In the genomic region with DNA sequence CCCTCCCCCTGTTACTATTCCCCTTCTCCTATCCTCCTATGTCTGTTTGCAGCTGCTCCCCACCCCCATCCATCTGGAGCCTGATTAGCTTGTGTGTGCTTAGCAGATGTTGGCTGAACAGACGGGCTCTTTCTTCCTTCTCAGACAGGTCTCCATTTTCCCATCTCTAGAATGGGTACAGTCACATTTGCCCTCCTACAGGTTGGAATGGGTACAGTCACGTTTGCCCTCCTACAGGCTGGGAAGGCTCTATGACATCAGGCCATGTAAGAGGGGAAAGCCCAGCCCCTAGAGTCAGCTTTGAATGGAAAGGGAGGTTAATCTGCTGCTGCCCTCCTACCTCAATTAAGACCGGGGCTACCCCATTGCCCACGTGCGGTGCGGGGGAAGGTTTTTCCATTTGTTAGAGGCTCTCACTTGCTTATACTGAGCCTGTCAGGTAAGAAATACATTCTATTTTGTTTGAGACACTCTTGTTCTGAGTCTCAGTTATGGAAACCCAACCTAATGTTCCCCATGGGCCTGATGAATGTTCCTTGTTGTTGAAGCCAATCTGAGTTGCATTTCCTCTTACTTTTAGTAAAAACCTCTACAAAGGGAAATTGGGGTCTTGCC, we compare ENCODE assay signal across 14 cellular contexts. TPM values are rescaled to one million over a fixed set of nuclear protein-coding genes. Genes with fewer than 3 reads are reported as not detected.
A peak's percentile ranks its signal among the peaks of the same experiment; 100 is the strongest.
DNase-seq lines count a peak whose midpoint lies in the region; TF ChIP-seq lines count a peak whose summit lies in the region.
"Had no signal": no experiment of that assay in that cellular context is flagged by ENCODE, and none has a peak within 500 bp of the region (broad histone marks: within the 10 kb centered on the region; RNA-seq: fewer than 3 reads in every experiment).

No MANE protein-coding gene starts in this region.

- no peak overlapping the region for H4K5ac ChIP-seq in mesendoderm (ENCODE audit: low read length)

- H3K4me1 ChIP-seq in OCI-LY1 (ENCODE audit: insufficient read depth, low read length, severe bottlenecking), result peaks cover 30% of the 10 kb centered on the region
- H3K4me1 ChIP-seq in mesendoderm (ENCODE audit: control insufficient read depth, low read depth, low read length), result no peaks in the 10 kb centered on the region

- no peak overlapping the region for H3K56ac ChIP-seq in mesendoderm (ENCODE audit: low read length)

- H3K4me3 ChIP-seq in OCI-LY1 (ENCODE audit: low read depth, low read length, poor library complexity, severe bottlenecking), result no peak overlapping the region
- H3K4me3 ChIP-seq in mesendoderm (ENCODE audit: low read length), result no peak overlapping the region

- peak; percentile 91 for DNase-seq in activated CD4-positive, alpha-beta memory T cell treated with anti-CD3 and anti-CD28 coated beads for 36 hours
- DNase-seq in activated CD4-positive, alpha-beta memory T cell treated with anti-CD3 and anti-CD28 coated beads, Interleukin-2, amount 10 ng/mL, durations not matched to agents 7 days and 5 days, result no peak
- DNase-seq in activated T-helper 9 cell treated with anti-CD3 and anti-CD28 coated beads, Interleukin-2, amount 50 U/mL, for 16 hours (ENCODE audit: low read depth), result peak; percentile 50
- peak; percentile 31 to 73 for DNase-seq in stimulated activated CD4-positive, alpha-beta T cell treated with anti-CD3 and anti-CD28 coated beads, Interleukin-4, amount 100 ng/mL, for 48 hours (ENCODE audit: low read depth in 2 of 2)
- no peak for DNase-seq in mesendoderm
- no peak for DNase-seq in effector CD4-positive, alpha-beta T cell
- no peak for DNase-seq in COR-L47 (lab: John Stamatoyannopoulos, UW)
- DNase-seq: ACHN, DMS53 had no signal

- H2BK5ac ChIP-seq in mesendoderm (ENCODE audit: low read length), result no peak overlapping the region

- peak overlapping the region; percentile 44 for H3K27ac Mint-ChIP-seq in activated CD4-positive, alpha-beta memory T cell treated with anti-CD3 and anti-CD28 coated beads for 36 hours
- H3K27ac Mint-ChIP-seq in activated CD4-positive, alpha-beta memory T cell treated with anti-CD3 and anti-CD28 coated beads, Interleukin-2, amount 10 ng/mL, durations not matched to agents 7 days and 5 days, result no peak overlapping the region
- H3K27ac Mint-ChIP-seq: nephron; T-helper 1 cell treated with Interleukin-12 subunit alpha and Interleukin-12 subunit beta and Interleukin-4 antibody, amounts not matched to agents 30 μg/mL and 1 μg/mL, for 36 hours had no signal

- peak; percentile 30; the same call in 1 of the 2 replicates for TF ChIP-seq CTCF in OCI-LY1 (IDR thresholded peaks at IDR 0.05; ENCODE audit: low read length)

- peaks cover 36% of the 10 kb centered on the region for H3K4me1 Mint-ChIP-seq in activated CD4-positive, alpha-beta memory T cell treated with anti-CD3 and anti-CD28 coated beads for 36 hours (ENCODE audit: low read depth)
- H3K4me1 Mint-ChIP-seq in activated CD4-positive, alpha-beta memory T cell treated with anti-CD3 and anti-CD28 coated beads, Interleukin-2, amount 10 ng/mL, durations not matched to agents 7 days and 5 days, result peaks cover 8% of the 10 kb centered on the region
- H3K4me1 Mint-ChIP-seq: nephron had no signal

- intact Hi-C loops in activated CD4-positive, alpha-beta memory T cell treated with anti-CD3 and anti-CD28 coated beads for 36 hours (cut with micrococcal nuclease), result no loop called here

- no peaks in the 10 kb centered on the region for H3K27me3 ChIP-seq in OCI-LY1 (ENCODE audit: insufficient read depth, low read length)
- H3K27me3 ChIP-seq in mesendoderm (ENCODE audit: insufficient read depth, low read length, poor library complexity), result no peaks in the 10 kb centered on the region

- H3K9me2 ChIP-seq in OCI-LY1 (ENCODE audit: low read depth, low read length), result no peaks in the 10 kb centered on the region

- no peak overlapping the region for H2BK120ac ChIP-seq in mesendoderm (ENCODE audit: low read depth, low read length)

- H3K27ac ChIP-seq in OCI-LY1 (ENCODE audit: low read depth, low read length, poor library complexity, severe bottlenecking), result peak overlapping the region; percentile 85
- no peak overlapping the region for H3K27ac ChIP-seq in mesendoderm (ENCODE audit: low read depth, low read length)

- CTCF ChIA-PET in activated CD4-positive, alpha-beta memory T cell treated with anti-CD3 and anti-CD28 coated beads for 36 hours (lab: Charles Lee), result interaction anchor here (0.8 to 11.8 kb wide), 4 partner anchors 9 to 108 kb away, joined by 3 to 565 read pairs (median 4); a partner anchor contains a TSS
- CTCF ChIA-PET in activated CD4-positive, alpha-beta memory T cell treated with anti-CD3 and anti-CD28 coated beads, Interleukin-2, amount 10 ng/mL, durations not matched to agents 7 days and 5 days (lab: Charles Lee), result interaction anchor here (1.4 kb wide), 1 partner anchor 8 kb away, joined by 7 read pairs; a partner anchor contains a TSS

- no peak overlapping the region for H4K8ac ChIP-seq in mesendoderm (ENCODE audit: low read depth, low read length)

- no peaks in the 10 kb centered on the region for H3K36me3 Mint-ChIP-seq in activated CD4-positive, alpha-beta memory T cell treated with anti-CD3 and anti-CD28 coated beads for 36 hours
- no peaks in the 10 kb centered on the region for H3K36me3 Mint-ChIP-seq in activated CD4-positive, alpha-beta memory T cell treated with anti-CD3 and anti-CD28 coated beads, Interleukin-2, amount 10 ng/mL, durations not matched to agents 7 days and 5 days (ENCODE audit: low read depth)

- H3K36me3 ChIP-seq in OCI-LY1 (ENCODE audit: insufficient read depth, low read length) (no peaks in the 10 kb centered on the region; the same call in 1 of the 2 replicates), mesendoderm (ENCODE audit: control insufficient read depth, insufficient read depth, low read length) (no peaks in the 10 kb centered on the region)

- no peaks in the 10 kb centered on the region for H3K27me3 Mint-ChIP-seq in activated CD4-positive, alpha-beta memory T cell treated with anti-CD3 and anti-CD28 coated beads for 36 hours
- H3K27me3 Mint-ChIP-seq in activated CD4-positive, alpha-beta memory T cell treated with anti-CD3 and anti-CD28 coated beads, Interleukin-2, amount 10 ng/mL, durations not matched to agents 7 days and 5 days, result no peaks in the 10 kb centered on the region

- H2AFZ ChIP-seq in OCI-LY1 (ENCODE audit: low read length), result no peak overlapping the region; the same call in 1 of the 2 replicates

- H3K79me2 ChIP-seq in OCI-LY1 (ENCODE audit: insufficient read depth, low read length) (peaks cover 8% of the 10 kb centered on the region; the same call in 1 of the 2 replicates), mesendoderm (ENCODE audit: control insufficient read depth, insufficient read depth, low read length) (no peaks in the 10 kb centered on the region)

- H3K23ac ChIP-seq in mesendoderm (ENCODE audit: low read length), result no peak overlapping the region

- no peaks in the 10 kb centered on the region for H3F3A ChIP-seq in OCI-LY1 (ENCODE audit: insufficient read depth, low read length)

- H2BK15ac ChIP-seq in mesendoderm (replicated peaks; ENCODE audit: low read depth), result no peak overlapping the region

- H3K9me3 ChIP-seq in OCI-LY1 (ENCODE audit: low read length), result no peaks in the 10 kb centered on the region

- H3K79me1 ChIP-seq in mesendoderm (ENCODE audit: low read length), result no peaks in the 10 kb centered on the region

- WGBS in mesendoderm (ENCODE audit: extremely low coverage, insufficient coverage, low lambda C conversion rate), result no CpG with 5 or more reads among the region's 6 CpGs

- H3K9ac ChIP-seq in OCI-LY1 (ENCODE audit: low read length) (no peak overlapping the region), mesendoderm (ENCODE audit: low read length) (no peak overlapping the region)

- H3K4ac ChIP-seq in mesendoderm (ENCODE audit: low read depth, low read length), result no peak overlapping the region

- H3K4me3 Mint-ChIP-seq in activated CD4-positive, alpha-beta memory T cell treated with anti-CD3 and anti-CD28 coated beads for 36 hours, result no peak overlapping the region
- no peak overlapping the region for H3K4me3 Mint-ChIP-seq in activated CD4-positive, alpha-beta memory T cell treated with anti-CD3 and anti-CD28 coated beads, Interleukin-2, amount 10 ng/mL, durations not matched to agents 7 days and 5 days
- H3K4me3 Mint-ChIP-seq: nephron; T-helper 1 cell treated with Interleukin-12 subunit alpha and Interleukin-12 subunit beta and Interleukin-4 antibody, amounts not matched to agents 30 μg/mL and 1 μg/mL, for 36 hours had no signal

- no peak overlapping the region for H3K4me2 ChIP-seq in OCI-LY1 (ENCODE audit: low read length)
- no peak overlapping the region for H3K4me2 ChIP-seq in mesendoderm (ENCODE audit: low read length)

- H2AK5ac ChIP-seq in mesendoderm (ENCODE audit: low read length), result no peak overlapping the region

- H4K20me1 ChIP-seq in OCI-LY1 (ENCODE audit: insufficient read depth, low read length), result no peaks in the 10 kb centered on the region

- no peak overlapping the region for H3K18ac ChIP-seq in mesendoderm (ENCODE audit: low read length)

- POLR2A ChIA-PET in activated CD4-positive, alpha-beta memory T cell treated with anti-CD3 and anti-CD28 coated beads for 36 hours (lab: Charles Lee), result interaction anchor here (0.5 kb wide), 1 partner anchor 11 kb away, joined by 4 read pairs; no protein-coding TSS in a partner anchor
- POLR2A ChIA-PET in activated CD4-positive, alpha-beta memory T cell treated with anti-CD3 and anti-CD28 coated beads, Interleukin-2, amount 10 ng/mL, durations not matched to agents 7 days and 5 days (lab: Charles Lee), result no interaction called here

- no peaks in the 10 kb centered on the region for H3K9me3 Mint-ChIP-seq in activated CD4-positive, alpha-beta memory T cell treated with anti-CD3 and anti-CD28 coated beads for 36 hours
- no peaks in the 10 kb centered on the region for H3K9me3 Mint-ChIP-seq in activated CD4-positive, alpha-beta memory T cell treated with anti-CD3 and anti-CD28 coated beads, Interleukin-2, amount 10 ng/mL, durations not matched to agents 7 days and 5 days
- H3K9me3 Mint-ChIP-seq: nephron; T-helper 1 cell treated with Interleukin-12 subunit alpha and Interleukin-12 subunit beta and Interleukin-4 antibody, amounts not matched to agents 30 μg/mL and 1 μg/mL, for 36 hours had no signal

RNA-seq across cellular contexts. Expression of a gene that starts 2.2 kb away (rescaled TPM):
- total RNA-seq in activated CD4-positive, alpha-beta memory T cell treated with anti-CD3 and anti-CD28 coated beads for 36 hours, result under 1 TPM; 0.33 to 0.85 TPM
- not detected for total RNA-seq in activated CD4-positive, alpha-beta memory T cell treated with anti-CD3 and anti-CD28 coated beads, Interleukin-2, amount 10 ng/mL, durations not matched to agents 7 days and 5 days
- polyA plus RNA-seq in mesendoderm (2013, experiment 1 of 2), result 0.03 TPM
- not detected for polyA plus RNA-seq in mesendoderm (2013, experiment 2 of 2)
- total RNA-seq: left lobe of liver, LHCN-M2 had no signal

RNA-seq across cellular contexts. Expression of a gene that starts 8.9 kb away (rescaled TPM):
- total RNA-seq in activated CD4-positive, alpha-beta memory T cell treated with anti-CD3 and anti-CD28 coated beads for 36 hours, result 100 to 1,000 TPM; 118 to 130 TPM
- 10 to 100 TPM; 91.6 to 93.0 TPM for total RNA-seq in activated CD4-positive, alpha-beta memory T cell treated with anti-CD3 and anti-CD28 coated beads, Interleukin-2, amount 10 ng/mL, durations not matched to agents 7 days and 5 days
- polyA plus RNA-seq in mesendoderm (2013, experiment 1 of 2), result 158 TPM
- polyA plus RNA-seq in mesendoderm (2013, experiment 2 of 2), result 164 TPM

RNA-seq across cellular contexts. Expression of a gene that starts 51.3 kb away (rescaled TPM):
- 100 to 1,000 TPM; 120 TPM for total RNA-seq in activated CD4-positive, alpha-beta memory T cell treated with anti-CD3 and anti-CD28 coated beads for 36 hours
- 100 to 1,000 TPM; 171 to 178 TPM for total RNA-seq in activated CD4-positive, alpha-beta memory T cell treated with anti-CD3 and anti-CD28 coated beads, Interleukin-2, amount 10 ng/mL, durations not matched to agents 7 days and 5 days
- 154 TPM for polyA plus RNA-seq in mesendoderm (2013, experiment 1 of 2)
- 152 TPM for polyA plus RNA-seq in mesendoderm (2013, experiment 2 of 2)

Comparison
In these comparisons a context has a peak if more than half of its experiments do, and no peak if none do; other contexts are left out.
1. DNase-seq: peak in activated CD4-positive, alpha-beta memory T cell treated with anti-CD3 and anti-CD28 coated beads for 36 hours (single experiment), activated T-helper 9 cell treated with anti-CD3 and anti-CD28 coated beads, Interleukin-2, amount 50 U/mL, for 16 hours (single experiment) and stimulated activated CD4-positive, alpha-beta T cell treated with anti-CD3 and anti-CD28 coated beads, Interleukin-4, amount 100 ng/mL, for 48 hours (2 of 2); none in activated CD4-positive, alpha-beta memory T cell treated with anti-CD3 and anti-CD28 coated beads, Interleukin-2, amount 10 ng/mL, durations not matched to agents 7 days and 5 days (single experiment), mesendoderm (single experiment), effector CD4-positive, alpha-beta T cell (single experiment) and COR-L47 (single experiment).